In the genomic region with DNA sequence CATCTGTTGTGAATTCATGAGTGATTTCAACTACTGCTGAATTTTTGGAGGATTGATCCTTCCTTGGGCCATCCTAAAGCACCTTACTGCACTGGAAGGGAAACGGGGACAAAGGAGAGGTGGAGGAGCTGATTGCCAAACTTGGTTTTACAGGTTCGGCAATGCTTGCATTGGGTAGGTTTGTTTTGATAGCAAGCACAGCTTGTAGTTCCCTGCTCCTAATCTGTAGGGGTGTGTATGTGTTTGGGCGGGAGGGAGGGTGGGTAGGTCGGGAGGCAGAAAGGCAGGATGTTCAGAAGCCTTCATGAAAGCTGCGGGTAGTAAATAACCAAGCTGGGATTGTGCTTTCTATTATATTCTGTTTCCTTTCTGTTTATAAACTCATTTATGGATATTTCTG, we compare ENCODE assay signal across 15 cellular contexts.
"Had no signal": no experiment of that assay in that cellular context is flagged by ENCODE, and none has a peak within 500 bp of the region (broad histone marks: within the 10 kb centered on the region; RNA-seq: fewer than 3 reads in every experiment).

No MANE protein-coding gene starts in this region.

- H3K27ac ChIP-seq: brain microvascular endothelial cell, foreskin keratinocyte, left lung, thoracic aorta had no signal

- ATAC-seq: foreskin keratinocyte; left lung; stimulated activated naive CD8-positive, alpha-beta T cell treated with anti-CD3 and anti-CD28 coated beads, Interleukin-15, Interleukin-2, amounts not matched to agents 100 U/mL and 50 U/mL, for 24 hours had no signal

- H3K27me3 Mint-ChIP-seq: activated B cell treated with CpG ODN at 0.5 μM for 24 hours; activated CD4-positive, alpha-beta T cell treated with anti-CD3 and anti-CD28 coated beads, Interleukin-2, amount 10 ng/mL, durations not matched to agents 7 days and 5 days; memory B cell had no signal

- H3K4me1 Mint-ChIP-seq: activated CD4-positive, alpha-beta T cell treated with anti-CD3 and anti-CD28 coated beads, Interleukin-2, amount 10 ng/mL, durations not matched to agents 7 days and 5 days had no signal

- H3K36me3 Mint-ChIP-seq: memory B cell had no signal

- H3K4me3 ChIP-seq: left lung, sigmoid colon, thoracic aorta had no signal

- H3K27ac Mint-ChIP-seq: activated B cell treated with CpG ODN at 0.5 μM for 24 hours; activated CD4-positive, alpha-beta T cell treated with anti-CD3 and anti-CD28 coated beads, Interleukin-2, amount 10 ng/mL, durations not matched to agents 7 days and 5 days; activated T-helper 2 cell treated with anti-CD3 and anti-CD28 coated beads, Interferon-gamma antibody, Interleukin-2, Interleukin-4, amounts not matched to agents 10 μg/mL and 5 μg/mL and 100 μg/mL, durations not matched to agents 14 hours and 24 hours and 36 hours; memory B cell had no signal

- H3K36me3 ChIP-seq: brain microvascular endothelial cell, left lung, sigmoid colon, thoracic aorta had no signal

- H3K27me3 ChIP-seq: brain microvascular endothelial cell, foreskin keratinocyte, left lung, sigmoid colon had no signal

- H3K9me3 ChIP-seq: left lung, sigmoid colon, thoracic aorta had no signal

- H3K9me3 Mint-ChIP-seq: activated B cell treated with CpG ODN at 0.5 μM for 24 hours; activated CD4-positive, alpha-beta T cell treated with anti-CD3 and anti-CD28 coated beads, Interleukin-2, amount 10 ng/mL, durations not matched to agents 7 days and 5 days; activated T-helper 2 cell treated with anti-CD3 and anti-CD28 coated beads, Interferon-gamma antibody, Interleukin-2, Interleukin-4, amounts not matched to agents 10 μg/mL and 5 μg/mL and 100 μg/mL, durations not matched to agents 14 hours and 24 hours and 36 hours had no signal

- H3K4me3 Mint-ChIP-seq: activated B cell treated with CpG ODN at 0.5 μM for 24 hours; activated CD4-positive, alpha-beta T cell treated with anti-CD3 and anti-CD28 coated beads, Interleukin-2, amount 10 ng/mL, durations not matched to agents 7 days and 5 days; memory B cell; nephron progenitor cell had no signal

- DNase-seq: activated B cell treated with CpG ODN at 0.5 μM for 24 hours; activated CD4-positive, alpha-beta T cell treated with anti-CD3 and anti-CD28 coated beads, Interleukin-2, amount 10 ng/mL, durations not matched to agents 7 days and 5 days; activated naive CD4-positive, alpha-beta T cell treated with anti-CD3 and anti-CD28 coated beads, Interleukin-2, amount 50 U/mL, for 16 hours; amygdala; brain microvascular endothelial cell; foreskin keratinocyte; left lung; nephron progenitor cell; sigmoid colon; stimulated activated CD4-positive, alpha-beta T cell treated with anti-CD3 and anti-CD28 coated beads, Interleukin-2, amount 100 ng/mL, for 48 hours; stimulated activated naive CD8-positive, alpha-beta T cell treated with anti-CD3 and anti-CD28 coated beads, Interleukin-15, Interleukin-2, amounts not matched to agents 100 U/mL and 50 U/mL, for 24 hours; T-helper 1 cell had no signal
